2 cellular contexts compared by ENCODE assay signal in genomic region chr10:21509391-21510217, GRCh38.
TF ChIP-seq lines count a peak whose summit lies in the region.

No MANE protein-coding gene starts in this region.

TF ChIP-seq in endothelial cell of umbilical vein, 7 proteins besides CTCF, POLR2A, EP300 and RAD21 (continued from another document):
- TF ChIP-seq POLR2AphosphoS5 (IDR thresholded peaks at IDR 0.05; ENCODE audit: insufficient read depth, low read depth, low read length), result no peak
- no peak for TF ChIP-seq FOS (IDR thresholded peaks at IDR 0.05; ENCODE audit: borderline replicate concordance, insufficient read depth, low read length)
- TF ChIP-seq EZH2 (IDR thresholded peaks at IDR 0.05; ENCODE audit: borderline replicate concordance, low read depth, low read length, severe bottlenecking), result no peak
- no peak for TF ChIP-seq JUN (IDR thresholded peaks at IDR 0.05; ENCODE audit: borderline replicate concordance, insufficient read depth, insufficient read length, low read depth)
- TF ChIP-seq MYC (IDR thresholded peaks at IDR 0.05; ENCODE audit: low read depth, low read length), result no peak
- no peak for TF ChIP-seq MAX (IDR thresholded peaks at IDR 0.05; ENCODE audit: insufficient read depth, insufficient read length)
TF ChIP-seq in endothelial cell of umbilical vein: peak in this region for 0.

TF ChIP-seq in liver, 16 proteins besides CTCF, POLR2A, EP300 and RAD21 (continued from another document):
- peak; percentile 75 to 76 for TF ChIP-seq RXRA (IDR thresholded peaks at IDR 0.05)
- TF ChIP-seq ATF3 (IDR thresholded peaks at IDR 0.05), result no peak
- TF ChIP-seq TAF1 (conservative IDR thresholded peaks at IDR 0.05), result peak; percentile 28
- peak in 1 of 2 donors; percentile 32 for TF ChIP-seq EGR1 (IDR thresholded peaks at IDR 0.05; ENCODE audit: low read depth in 2 of 2)
- peak; percentile 73 for TF ChIP-seq SP1 (IDR thresholded peaks at IDR 0.05)
- TF ChIP-seq YY1 (IDR thresholded peaks at IDR 0.05), result no peak
- TF ChIP-seq HNF4G (IDR thresholded peaks at IDR 0.05), result no peak
- TF ChIP-seq HNF4A (conservative IDR thresholded peaks at IDR 0.05), result peak; percentile 37 to 55
- TF ChIP-seq MAX (IDR thresholded peaks at IDR 0.05), result peak; percentile 70
